Comparison of ENCODE assay signal across 13 cellular contexts in the genomic region with DNA sequence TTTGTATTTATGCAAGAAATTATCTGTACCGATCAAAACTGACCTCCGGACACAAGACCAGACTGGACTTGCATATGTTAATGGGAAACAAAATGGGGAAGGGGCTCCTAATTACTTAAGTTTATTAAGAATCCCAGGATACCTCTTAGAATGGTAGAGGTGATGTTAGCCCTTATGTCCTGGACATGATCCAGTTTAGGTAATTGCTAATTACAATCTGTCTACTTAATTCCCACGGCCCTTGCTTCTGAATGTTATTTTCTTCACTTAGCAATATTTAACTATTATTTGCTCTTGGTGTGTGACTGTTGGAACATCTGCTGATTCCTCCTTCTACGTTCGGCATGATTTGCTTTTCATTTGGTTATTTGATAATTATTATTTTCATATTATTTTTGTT.
DNase-seq lines count a peak whose midpoint lies in the region.
"Had no signal": no experiment of that assay in that cellular context is flagged by ENCODE, and none has a peak within 500 bp of the region (broad histone marks: within the 10 kb centered on the region; RNA-seq: fewer than 3 reads in every experiment).

No MANE protein-coding gene starts in this region.

- H3K36me3 ChIP-seq in SJCRH30: no peaks in the 10 kb centered on the region
- H3K36me3 ChIP-seq: HAP-1 had no signal

- DNase-seq in NCI-H1105 (lab: John Stamatoyannopoulos, UW) (peak; percentile 35), NCI-H1694 treated with DMSO at 0.1 percent for 48 hours (lab: John Stamatoyannopoulos, UW) (peak; percentile 74), NCI-H524 treated with DMSO at 0.1 percent for 48 hours (lab: John Stamatoyannopoulos, UW) (peak; percentile 21), cerebellar cortex (ENCODE audit: low spot score) (peak; percentile 59), SJCRH30 (no peak)
- DNase-seq in activated CD4-positive, alpha-beta T cell treated with anti-CD3 and anti-CD28 coated beads, Interleukin-2, amount 50 U/mL, for 48 hours: no peak
- DNase-seq in effector CD4-positive, alpha-beta T cell: no peak
- DNase-seq: C1 segment of cervical spinal cord; Calu3; CD4-positive, alpha-beta T cell; DMS153 had no signal

- no peaks in the 10 kb centered on the region for H3K9me3 ChIP-seq in SJCRH30 (replicated peaks)
- H3K9me3 ChIP-seq: HAP-1 had no signal

- H3K4me1 ChIP-seq in SJCRH30: no peaks in the 10 kb centered on the region

- H3K4me3 ChIP-seq in SJCRH30: no peak overlapping the region
- H3K4me3 ChIP-seq: HAP-1 had no signal

- H3K27me3 ChIP-seq in SJCRH30: no peaks in the 10 kb centered on the region

- no peak overlapping the region for H3K27ac ChIP-seq in SJCRH30
- H3K27ac ChIP-seq: HL-60 had no signal

Comparison
In these comparisons a context has a peak if more than half of its experiments do, and no peak if none do; other contexts are left out.
1. DNase-seq: peak in NCI-H1105 (single experiment), NCI-H1694 treated with DMSO at 0.1 percent for 48 hours (single experiment), NCI-H524 treated with DMSO at 0.1 percent for 48 hours (single experiment) and cerebellar cortex (single experiment); none in activated CD4-positive, alpha-beta T cell treated with anti-CD3 and anti-CD28 coated beads, Interleukin-2, amount 50 U/mL, for 48 hours (0 of 2), SJCRH30 (0 of 2) and effector CD4-positive, alpha-beta T cell (single experiment).